ENCODE assay signal across 11 cellular contexts in the genomic region with DNA sequence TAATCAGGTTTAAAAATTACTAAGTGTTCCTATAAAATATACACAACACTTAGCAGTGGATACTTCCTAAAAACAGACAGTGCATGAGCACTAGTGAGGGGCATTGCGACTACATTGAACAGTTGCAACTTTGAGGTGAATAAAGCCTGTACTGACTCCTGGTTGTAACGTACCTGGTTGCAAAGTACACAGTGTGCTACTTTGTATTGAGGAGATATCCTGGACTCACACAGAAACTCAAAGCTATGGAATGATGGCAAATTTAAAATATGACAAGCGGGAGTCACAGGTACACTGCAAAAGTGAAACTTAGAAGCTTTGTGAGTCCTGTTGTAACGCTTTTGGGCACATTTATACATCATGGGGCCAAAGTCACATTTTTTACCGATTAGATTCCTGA. TPM values are rescaled to one million over a fixed set of nuclear protein-coding genes. Genes with fewer than 3 reads are reported as not detected.
DNase-seq lines count a peak whose midpoint lies in the region; ATAC-seq and TF ChIP-seq lines count a peak whose summit lies in the region.
"Had no signal": no experiment of that assay in that cellular context is flagged by ENCODE, and none has a peak within 500 bp of the region (broad histone marks: within the 10 kb centered on the region; RNA-seq: fewer than 3 reads in every experiment).

No MANE protein-coding gene starts in this region.

- H3K4me1 ChIP-seq in mucosa of rectum (ENCODE audit: control insufficient read depth in 2 of 2, insufficient read depth in 2 of 2, low read length in 2 of 2) = peaks cover 2 to 14% of the 10 kb centered on the region in 2 donors
- no peaks in the 10 kb centered on the region for H3K4me1 ChIP-seq in urinary bladder (ENCODE audit: insufficient read depth)
- H3K4me1 ChIP-seq in upper lobe of left lung = peaks cover 0 to 9% (median 0%) of the 10 kb centered on the region in 4 donors

- H3K36me3 Mint-ChIP-seq in stimulated activated naive CD8-positive, alpha-beta T cell treated with anti-CD3 and anti-CD28 coated beads, Interleukin-15, Interleukin-2, amounts not matched to agents 100 ng/mL and 50 ng/mL, for 24 hours (ENCODE audit: low read depth) = peaks cover 19% of the 10 kb centered on the region
- H3K36me3 Mint-ChIP-seq in activated naive CD8-positive, alpha-beta T cell treated with anti-CD3 and anti-CD28 coated beads, Interleukin-2, amount 50 U/mL, for 24 hours (ENCODE audit: low read depth) = peaks cover 11% of the 10 kb centered on the region

- no peak for TF ChIP-seq CTCF in upper lobe of left lung (IDR thresholded peaks at IDR 0.05)

- peak overlapping the region; percentile 62 for H3K4me3 Mint-ChIP-seq in stimulated activated naive CD8-positive, alpha-beta T cell treated with anti-CD3 and anti-CD28 coated beads, Interleukin-15, Interleukin-2, amounts not matched to agents 100 ng/mL and 50 ng/mL, for 24 hours
- peak overlapping the region; percentile 52 for H3K4me3 Mint-ChIP-seq in activated naive CD8-positive, alpha-beta T cell treated with anti-CD3 and anti-CD28 coated beads, Interleukin-2, amount 50 U/mL, for 24 hours

- H3K27me3 Mint-ChIP-seq in stimulated activated naive CD8-positive, alpha-beta T cell treated with anti-CD3 and anti-CD28 coated beads, Interleukin-15, Interleukin-2, amounts not matched to agents 100 ng/mL and 50 ng/mL, for 24 hours = no peaks in the 10 kb centered on the region
- H3K27me3 Mint-ChIP-seq in activated naive CD8-positive, alpha-beta T cell treated with anti-CD3 and anti-CD28 coated beads, Interleukin-2, amount 50 U/mL, for 24 hours = no peaks in the 10 kb centered on the region

- H3K4me3 ChIP-seq in mucosa of rectum (ENCODE audit: low read length in 2 of 2) (peak overlapping the region; percentile 79 to 91), urinary bladder (ENCODE audit: low read depth, low read length) (peak overlapping the region; percentile 61), upper lobe of left lung (peak overlapping the region in 2 of 4 donors; percentile 56 to 67)

- peak overlapping the region; percentile 69 for H3K27ac Mint-ChIP-seq in stimulated activated naive CD8-positive, alpha-beta T cell treated with anti-CD3 and anti-CD28 coated beads, Interleukin-15, Interleukin-2, amounts not matched to agents 100 ng/mL and 50 ng/mL, for 24 hours
- H3K27ac Mint-ChIP-seq in activated naive CD8-positive, alpha-beta T cell treated with anti-CD3 and anti-CD28 coated beads, Interleukin-2, amount 50 U/mL, for 24 hours = peak overlapping the region; percentile 55

- WGBS in urinary bladder = 81% methylated on average over 5 of the region's 5 CpGs
- WGBS in upper lobe of left lung, 2 donors = 45% methylated on average over 5 of the region's 5 CpGs; no CpG with 5 or more reads in 1 of the 2 donors

- H3K36me3 ChIP-seq in mucosa of rectum (ENCODE audit: control insufficient read depth in 2 of 2, insufficient read depth in 2 of 2, low read length in 2 of 2) = peaks cover 4 to 5% of the 10 kb centered on the region in 2 donors
- no peaks in the 10 kb centered on the region for H3K36me3 ChIP-seq in urinary bladder (ENCODE audit: insufficient read depth)
- no peaks in the 10 kb centered on the region for H3K36me3 ChIP-seq in upper lobe of left lung

- peaks cover 20% of the 10 kb centered on the region for H3K4me1 Mint-ChIP-seq in stimulated activated naive CD8-positive, alpha-beta T cell treated with anti-CD3 and anti-CD28 coated beads, Interleukin-15, Interleukin-2, amounts not matched to agents 100 ng/mL and 50 ng/mL, for 24 hours (ENCODE audit: low read depth)
- peaks cover 12% of the 10 kb centered on the region for H3K4me1 Mint-ChIP-seq in activated naive CD8-positive, alpha-beta T cell treated with anti-CD3 and anti-CD28 coated beads, Interleukin-2, amount 50 U/mL, for 24 hours

- no peaks in the 10 kb centered on the region for H3K27me3 ChIP-seq in mucosa of rectum (ENCODE audit: control insufficient read depth in 2 of 2, insufficient read depth in 2 of 2, low read length in 2 of 2)
- H3K27me3 ChIP-seq in upper lobe of left lung = no peaks in the 10 kb centered on the region

- TF ChIP-seq EP300 in upper lobe of left lung (IDR thresholded peaks at IDR 0.05) = no peak

- H3K9ac ChIP-seq in mucosa of rectum (ENCODE audit: low read depth in 1 of 2, low read length in 2 of 2) = peak overlapping the region in 1 of 2 donors; percentile 96

- H3K9me3 ChIP-seq in mucosa of rectum (ENCODE audit: control insufficient read depth in 2 of 2, low read length in 2 of 2) = no peaks in the 10 kb centered on the region
- no peaks in the 10 kb centered on the region for H3K9me3 ChIP-seq in upper lobe of left lung

- no peak for ATAC-seq in stimulated activated naive CD8-positive, alpha-beta T cell treated with anti-CD3 and anti-CD28 coated beads, Interleukin-15, Interleukin-2, amounts not matched to agents 100 U/mL and 50 U/mL, for 24 hours
- no peak for ATAC-seq in activated naive CD8-positive, alpha-beta T cell treated with anti-CD3 and anti-CD28 coated beads, Interleukin-2, amount 50 U/mL, for 24 hours
- ATAC-seq in upper lobe of left lung (ENCODE audit: low FRiP score in 2 of 2) (no peak), GM21423 (IDR thresholded peaks at IDR 0.05; ENCODE audit: unreplicated experiment) (no peak)

- H3K9me3 Mint-ChIP-seq in stimulated activated naive CD8-positive, alpha-beta T cell treated with anti-CD3 and anti-CD28 coated beads, Interleukin-15, Interleukin-2, amounts not matched to agents 100 ng/mL and 50 ng/mL, for 24 hours = no peaks in the 10 kb centered on the region
- peaks cover 6% of the 10 kb centered on the region for H3K9me3 Mint-ChIP-seq in activated naive CD8-positive, alpha-beta T cell treated with anti-CD3 and anti-CD28 coated beads, Interleukin-2, amount 50 U/mL, for 24 hours
- H3K9me3 Mint-ChIP-seq: dendritic cell treated with granulocyte-macrophage colony-stimulating factor and Interleukin-4, amounts not matched to agents 40 ng/mL and 50 ng/mL, for 4 days had no signal

- TF ChIP-seq POLR2A in upper lobe of left lung (IDR thresholded peaks at IDR 0.05) = no peak

- DNase-seq in stimulated activated naive CD8-positive, alpha-beta T cell treated with anti-CD3 and anti-CD28 coated beads, Interleukin-15, Interleukin-2, amounts not matched to agents 100 U/mL and 50 U/mL, for 24 hours = no peak
- DNase-seq in activated naive CD8-positive, alpha-beta T cell treated with anti-CD3 and anti-CD28 coated beads, Interleukin-2, amount 50 U/mL, for 24 hours = no peak
- DNase-seq in substantia nigra (lab: John Stamatoyannopoulos, UW) (no peak), upper lobe of left lung (no peak)
- DNase-seq: stimulated activated CD4-positive, alpha-beta T cell treated with anti-CD3 and anti-CD28 coated beads, Interleukin-12 subunit alpha, Interleukin-12 subunit beta, amount 100 ng/mL, for 4 hours had no signal

- H3K27ac ChIP-seq in mucosa of rectum (ENCODE audit: low read depth in 2 of 2, low read length in 2 of 2) (peak overlapping the region in 1 of 2 donors; percentile 96), urinary bladder (ENCODE audit: low read depth) (no peak overlapping the region), substantia nigra (ENCODE audit: low read depth, low read length, poor library complexity, severe bottlenecking) (no peak overlapping the region), upper lobe of left lung (peak overlapping the region in 2 of 4 donors; percentile 95)

RNA-seq across cellular contexts. Expression of gene HLA-A, which starts 55.6 kb away (rescaled TPM):
- total RNA-seq in urinary bladder = 85.1 TPM
- polyA plus RNA-seq in urinary bladder = 962 TPM
- total RNA-seq in upper lobe of left lung = 1,000 to 10,000 TPM in 3 of 6 donors, 100 to 1,000 TPM in 3; 497 to 1,319 (median 949) TPM

RNA-seq across cellular contexts. Expression of gene HLA-G, which starts 59.1 kb away (rescaled TPM):
- total RNA-seq in urinary bladder (not detected), upper lobe of left lung (10 to 100 TPM in 1 of 6 donors, 1 to 10 TPM in 5; 1.0 to 11.8 (median 6.2) TPM)
- not detected for polyA plus RNA-seq in urinary bladder
- total RNA-seq: glomerular endothelial cell had no signal
